Comparison of ENCODE assay signal across 8 cellular contexts in the genomic region with DNA sequence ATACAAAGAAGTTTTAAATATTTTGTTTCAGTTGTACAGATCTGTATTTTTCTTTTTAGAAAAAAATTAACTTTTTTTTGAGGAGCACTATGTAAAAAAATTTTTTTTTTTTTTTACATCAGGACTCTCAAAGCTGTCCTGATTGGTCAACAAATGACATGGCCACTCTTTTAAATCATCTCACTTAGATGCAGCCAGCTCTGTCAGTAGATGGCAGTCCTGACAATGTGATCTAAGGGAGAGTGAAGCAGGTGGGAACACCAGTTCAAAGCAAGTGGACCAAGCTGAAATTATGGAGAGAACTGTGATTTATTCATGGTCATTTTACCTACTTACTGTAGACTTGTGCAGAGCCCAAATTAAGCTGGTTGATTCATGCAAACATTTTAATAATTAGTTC.
A peak's percentile ranks its signal among the peaks of the same experiment; 100 is the strongest.
DNase-seq lines count a peak whose midpoint lies in the region; ATAC-seq and TF ChIP-seq lines count a peak whose summit lies in the region.

No MANE protein-coding gene starts in this region.

- H3K18ac ChIP-seq in IMR-90 (ENCODE audit: low read depth, low read length), result no peak overlapping the region

- peak; percentile 93 for ATAC-seq in GM21526 (IDR thresholded peaks at IDR 0.05; ENCODE audit: low FRiP score, unreplicated experiment)
- ATAC-seq in IMR-90 (ENCODE audit: low read depth), result peak; percentile 56; the same call in 1 of the 2 replicates

- no peaks in the 10 kb centered on the region for H4K20me1 ChIP-seq in IMR-90 (ENCODE audit: insufficient read depth, low read length)

- H3K4me1 ChIP-seq in IMR-90 (ENCODE audit: control insufficient read depth, insufficient read depth, low read length), result no peaks in the 10 kb centered on the region

- H4K91ac ChIP-seq in IMR-90 (ENCODE audit: insufficient read depth, low read depth, low read length), result no peak overlapping the region

- DNase-seq in NCI-H2196 (lab: John Stamatoyannopoulos, UW; ENCODE audit: unreplicated experiment), result peak; percentile 6
- no peak for DNase-seq in NCI-H2196 treated with DMSO at 0.1 percent for 48 hours (lab: John Stamatoyannopoulos, UW; ENCODE audit: unreplicated experiment)
- peak; percentile 53 for DNase-seq in IMR-90
- DNase-seq in SW480 (ENCODE audit: low spot score), result peak; percentile 57
- no peak for DNase-seq in kidney epithelial cell (ENCODE audit: low read depth)
- no peak for DNase-seq in NK-92 (lab: John Stamatoyannopoulos, UW; ENCODE audit: unreplicated experiment)
- DNase-seq in coronary artery (ENCODE audit: low spot score), result no peak

- peak overlapping the region; percentile 19; the same call in 1 of the 2 replicates for H2BK120ac ChIP-seq in IMR-90 (ENCODE audit: low read depth, low read length)

- in situ Hi-C loops in IMR-90 (cut with MboI; ENCODE audit: low sequenced_read_pairs), result loop anchor here (25.0 kb wide), 1 partner anchor 380 kb away; no protein-coding TSS in a partner anchor

- H3K9me3 ChIP-seq in IMR-90 (ENCODE audit: control insufficient read depth, insufficient read depth, low read length), result no peaks in the 10 kb centered on the region

- TF ChIP-seq RAD21 in IMR-90 (IDR thresholded peaks at IDR 0.05; ENCODE audit: low read length), result peak; percentile 26; the same call in 1 of the 2 replicates

- no peak overlapping the region for H3K23ac ChIP-seq in IMR-90 (ENCODE audit: low read depth, low read length)

- no peak overlapping the region for H2BK20ac ChIP-seq in IMR-90 (ENCODE audit: low read depth, low read length)

- no peak overlapping the region for H2AFZ ChIP-seq in IMR-90 (replicated peaks; ENCODE audit: low read length, poor library complexity)

- CTCF ChIA-PET in IMR-90 (lab: Yijun Ruan, JAX), result interaction anchor here (0.6 to 1.2 kb wide), 5 partner anchors 12 to 432 kb away, joined by 3 to 4 read pairs (median 3); no protein-coding TSS in a partner anchor

- no peaks in the 10 kb centered on the region for H3K27me3 ChIP-seq in IMR-90 (ENCODE audit: control insufficient read depth, insufficient read depth, low read length)
- H3K27me3 ChIP-seq in kidney epithelial cell (ENCODE audit: control insufficient read depth, insufficient read depth, low read length), result no peaks in the 10 kb centered on the region

- H3K4me3 ChIP-seq in IMR-90 (ENCODE audit: insufficient read depth, low read depth, low read length) (no peak overlapping the region), kidney epithelial cell (ENCODE audit: low read depth, low read length) (no peak overlapping the region), coronary artery (no peak overlapping the region)

- no peak overlapping the region for H3K4me2 ChIP-seq in IMR-90 (ENCODE audit: low read depth, low read length)

- no peak overlapping the region for H4K5ac ChIP-seq in IMR-90 (ENCODE audit: low read depth, low read length)

- TF ChIP-seq CTCF in IMR-90 (conservative IDR thresholded peaks at IDR 0.05; ENCODE audit: low read depth, low read length) (peak; percentile 41), kidney epithelial cell (IDR thresholded peaks at IDR 0.05; ENCODE audit: insufficient read depth, low read length, poor library complexity, severe bottlenecking) (peak; percentile 43), coronary artery (IDR thresholded peaks at IDR 0.05) (no peak)

- no peak overlapping the region for H3K4ac ChIP-seq in IMR-90 (ENCODE audit: low read depth, low read length)

- no TSS peak for BruUV-seq in IMR-90 (replicated peaks; lab: Mats Ljungman, UMichigan)

- no peak overlapping the region for H2BK15ac ChIP-seq in IMR-90 (ENCODE audit: low read depth, low read length)

- no peaks in the 10 kb centered on the region for H3K79me1 ChIP-seq in IMR-90 (ENCODE audit: low read depth in 1 of 2, low read length in 2 of 2)

- dilution Hi-C loops in IMR-90 (cut with HindIII; ENCODE audit: low sequenced_read_pairs, unreplicated experiment), result no loop called here

- no peak overlapping the region for H3K9ac ChIP-seq in IMR-90 (ENCODE audit: low read depth, low read length)

- H3K27ac ChIP-seq in IMR-90 (ENCODE audit: insufficient read depth, low read length) (no peak overlapping the region), coronary artery (no peak overlapping the region)

- no peaks in the 10 kb centered on the region for H3K9me1 ChIP-seq in IMR-90 (ENCODE audit: insufficient read depth, low read length)

- intact Hi-C loops in IMR-90 (cut with micrococcal nuclease), result no loop called here

- no peak overlapping the region for H2BK5ac ChIP-seq in IMR-90 (ENCODE audit: low read depth, low read length, poor library complexity, severe bottlenecking)

- H3K14ac ChIP-seq in IMR-90 (replicated peaks; ENCODE audit: low read depth, low read length), result no peak overlapping the region

- H3K36me3 ChIP-seq in IMR-90 (ENCODE audit: control insufficient read depth, insufficient read depth, low read length), result no peaks in the 10 kb centered on the region
- H3K36me3 ChIP-seq in kidney epithelial cell (ENCODE audit: control insufficient read depth, insufficient read depth, low read length), result no peaks in the 10 kb centered on the region

- H2AK5ac ChIP-seq in IMR-90 (ENCODE audit: low read depth, low read length), result no peak overlapping the region

- TF ChIP-seq POLR2A in IMR-90 (IDR thresholded peaks at IDR 0.05; ENCODE audit: low read depth, low read length), result no peak

- no peak overlapping the region for H3K56ac ChIP-seq in IMR-90 (ENCODE audit: extremely low read depth, insufficient read depth, low read length)

- no peak overlapping the region for H2AK9ac ChIP-seq in IMR-90 (replicated peaks; ENCODE audit: low read depth, low read length, poor library complexity)

- POLR2A ChIA-PET in IMR-90 (lab: Charles Lee; ENCODE audit: unreplicated experiment), result no interaction called here

- H4K8ac ChIP-seq in IMR-90 (ENCODE audit: low read depth in 2 of 2, low read length in 2 of 2), result no peak overlapping the region

TF ChIP-seq in IMR-90, 13 proteins besides CTCF, POLR2A, EP300 and RAD21:
- TF ChIP-seq BHLHE40 (IDR thresholded peaks at IDR 0.05; ENCODE audit: low read depth, low read length) (no peak), MAZ (IDR thresholded peaks at IDR 0.05; ENCODE audit: borderline replicate concordance, low read depth, low read length) (no peak), FOS (IDR thresholded peaks at IDR 0.05; ENCODE audit: low read depth, low read length) (no peak), RCOR1 (IDR thresholded peaks at IDR 0.05; ENCODE audit: insufficient replicate concordance, low read length) (no peak)

Comparison
In these comparisons a context has a peak if more than half of its experiments do, and no peak if none do; other contexts are left out.
1. DNase-seq: peak in NCI-H2196 (single experiment), IMR-90 (single experiment) and SW480 (single experiment); none in NCI-H2196 treated with DMSO at 0.1 percent for 48 hours (single experiment), kidney epithelial cell (single experiment), NK-92 (single experiment) and coronary artery (single experiment).